In genomic region chr12:6824962-6825381, GRCh38 we compare ENCODE assay signal across 2 cellular contexts.
TF ChIP-seq lines count a peak whose summit lies in the region.

No MANE protein-coding gene starts in this region.

TF ChIP-seq in H1, 55 proteins besides CTCF, POLR2A, EP300 and RAD21:
- TF ChIP-seq YY1 (IDR thresholded peaks at IDR 0.05; ENCODE audit: low read depth, low read length) (no peak), BRCA1 (IDR thresholded peaks at IDR 0.05; ENCODE audit: low read depth, low read length) (no peak), GABPA (IDR thresholded peaks at IDR 0.05; ENCODE audit: borderline replicate concordance, insufficient read depth, low read length) (no peak), TEAD4 (IDR thresholded peaks at IDR 0.05; ENCODE audit: low read depth, low read length) (no peak), HDAC2 (IDR thresholded peaks at IDR 0.05; ENCODE audit: borderline replicate concordance in 1 of 2, low read depth in 2 of 2, low read length in 2 of 2) (no peak), E2F6 (IDR thresholded peaks at IDR 0.05) (no peak), USF2 (IDR thresholded peaks at IDR 0.05; ENCODE audit: low read length) (no peak), TAF1 (IDR thresholded peaks at IDR 0.05; ENCODE audit: low read depth, low read length) (no peak), ATF3 (IDR thresholded peaks at IDR 0.05; ENCODE audit: insufficient read depth, low read depth, low read length) (no peak), CBX8 (IDR thresholded peaks at IDR 0.05; ENCODE audit: borderline replicate concordance, low read depth, low read length) (no peak), SAP30 (IDR thresholded peaks at IDR 0.05; ENCODE audit: insufficient read depth, insufficient replicate concordance, low read length) (no peak), JUND (IDR thresholded peaks at IDR 0.05; ENCODE audit: low read length) (no peak)

TF ChIP-seq in neural cell, 6 proteins besides CTCF, POLR2A, EP300 and RAD21:
- TF ChIP-seq TAF1 (IDR thresholded peaks at IDR 0.05; ENCODE audit: low read depth) = no peak
- TF ChIP-seq EZH2 (IDR thresholded peaks at IDR 0.05; ENCODE audit: borderline replicate concordance, insufficient read depth, low read length, poor library complexity, severe bottlenecking) = no peak
- TF ChIP-seq MXI1 (conservative IDR thresholded peaks at IDR 0.05; ENCODE audit: poor library complexity, severe bottlenecking) = no peak
TF ChIP-seq in neural cell: peak in this region for 0.
